Comparison of ENCODE assay signal across 1 cellular context in the genomic region with DNA sequence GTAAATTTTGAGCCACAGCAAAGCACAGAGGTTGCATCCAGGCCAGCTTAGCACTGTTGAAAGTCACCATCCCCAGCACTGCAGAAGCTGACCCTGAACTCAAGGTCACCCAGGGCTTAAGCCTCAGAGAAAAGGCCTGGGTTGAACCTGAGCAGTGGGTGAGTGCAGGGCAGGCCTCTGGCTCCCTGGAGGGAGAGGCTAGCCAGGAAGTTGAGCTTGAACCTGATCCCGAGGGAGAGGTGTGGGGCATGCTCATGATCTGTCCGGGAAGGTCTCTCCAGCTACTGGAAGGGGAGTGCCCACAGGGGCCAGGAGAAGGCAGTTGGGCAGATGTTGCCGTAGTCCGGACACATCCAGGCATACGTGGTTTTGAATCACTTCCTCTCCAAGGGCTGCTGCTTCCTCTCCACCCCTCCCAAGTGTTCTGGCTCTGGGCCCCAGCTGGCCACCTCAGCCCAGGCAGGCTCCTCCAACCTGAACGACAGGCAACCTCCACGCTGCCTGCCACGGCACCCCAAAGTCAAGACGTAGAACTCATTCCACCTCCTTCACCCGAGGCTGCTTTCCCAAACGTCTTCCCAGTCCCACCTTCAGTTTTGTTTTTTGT.
TF ChIP-seq lines count a peak whose summit lies in the region.

No MANE protein-coding gene starts in this region.

TF ChIP-seq in HepG2, 621 proteins besides CTCF, POLR2A, EP300 and RAD21 (continued from another document and continues in another):
- TF ChIP-seq, protein P1, sequence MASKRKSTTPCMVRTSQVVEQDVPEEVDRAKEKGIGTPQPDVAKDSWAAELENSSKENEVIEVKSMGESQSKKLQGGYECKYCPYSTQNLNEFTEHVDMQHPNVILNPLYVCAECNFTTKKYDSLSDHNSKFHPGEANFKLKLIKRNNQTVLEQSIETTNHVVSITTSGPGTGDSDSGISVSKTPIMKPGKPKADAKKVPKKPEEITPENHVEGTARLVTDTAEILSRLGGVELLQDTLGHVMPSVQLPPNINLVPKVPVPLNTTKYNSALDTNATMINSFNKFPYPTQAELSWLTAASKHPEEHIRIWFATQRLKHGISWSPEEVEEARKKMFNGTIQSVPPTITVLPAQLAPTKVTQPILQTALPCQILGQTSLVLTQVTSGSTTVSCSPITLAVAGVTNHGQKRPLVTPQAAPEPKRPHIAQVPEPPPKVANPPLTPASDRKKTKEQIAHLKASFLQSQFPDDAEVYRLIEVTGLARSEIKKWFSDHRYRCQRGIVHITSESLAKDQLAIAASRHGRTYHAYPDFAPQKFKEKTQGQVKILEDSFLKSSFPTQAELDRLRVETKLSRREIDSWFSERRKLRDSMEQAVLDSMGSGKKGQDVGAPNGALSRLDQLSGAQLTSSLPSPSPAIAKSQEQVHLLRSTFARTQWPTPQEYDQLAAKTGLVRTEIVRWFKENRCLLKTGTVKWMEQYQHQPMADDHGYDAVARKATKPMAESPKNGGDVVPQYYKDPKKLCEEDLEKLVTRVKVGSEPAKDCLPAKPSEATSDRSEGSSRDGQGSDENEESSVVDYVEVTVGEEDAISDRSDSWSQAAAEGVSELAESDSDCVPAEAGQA (IDR thresholded peaks at IDR 0.05; ENCODE audit: low read depth): no peak
- TF ChIP-seq, protein P1 (CRISPR knock-in tag; IDR thresholded peaks at IDR 0.05; ENCODE audit: borderline replicate concordance): 0 out of 2 replicates have a peak, but pooled peaks have one; percentile 52
- TF ChIP-seq AKAP8 (CRISPR knock-in tag; IDR thresholded peaks at IDR 0.05): peak; percentile 97
- no peak for TF ChIP-seq RBM39 (IDR thresholded peaks at IDR 0.05; ENCODE audit: low read depth, low read length, poor library complexity, severe bottlenecking)
- no peak for TF ChIP-seq PHB2 (IDR thresholded peaks at IDR 0.05; ENCODE audit: partially characterized antibody)
- peak; percentile 91 for TF ChIP-seq RBM22 (optimal IDR thresholded peaks at IDR 0.05; ENCODE audit: low read length)
- no peak for TF ChIP-seq HOXA7 (CRISPR knock-in tag; IDR thresholded peaks at IDR 0.05)
- TF ChIP-seq, protein P2, sequence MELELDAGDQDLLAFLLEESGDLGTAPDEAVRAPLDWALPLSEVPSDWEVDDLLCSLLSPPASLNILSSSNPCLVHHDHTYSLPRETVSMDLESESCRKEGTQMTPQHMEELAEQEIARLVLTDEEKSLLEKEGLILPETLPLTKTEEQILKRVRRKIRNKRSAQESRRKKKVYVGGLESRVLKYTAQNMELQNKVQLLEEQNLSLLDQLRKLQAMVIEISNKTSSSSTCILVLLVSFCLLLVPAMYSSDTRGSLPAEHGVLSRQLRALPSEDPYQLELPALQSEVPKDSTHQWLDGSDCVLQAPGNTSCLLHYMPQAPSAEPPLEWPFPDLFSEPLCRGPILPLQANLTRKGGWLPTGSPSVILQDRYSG (CRISPR knock-in tag; IDR thresholded peaks at IDR 0.05): 0 out of 2 replicates have a peak, but pooled peaks have one; percentile 65
- peak; percentile 54; the same call in 1 of the 2 replicates for TF ChIP-seq SIX1 (CRISPR knock-in tag; IDR thresholded peaks at IDR 0.05; ENCODE audit: borderline replicate concordance)
- no peak for TF ChIP-seq ZNF30 (CRISPR knock-in tag; IDR thresholded peaks at IDR 0.05)
- TF ChIP-seq TRIM24 (CRISPR knock-in tag; IDR thresholded peaks at IDR 0.05): no peak
- TF ChIP-seq ZFP1 (CRISPR knock-in tag; IDR thresholded peaks at IDR 0.05): peak; percentile 80; the same call in 1 of the 2 replicates
- TF ChIP-seq ATF1 (CRISPR knock-in tag; IDR thresholded peaks at IDR 0.05): no peak
- TF ChIP-seq BHLHE40 (IDR thresholded peaks at IDR 0.05; ENCODE audit: low read length): 0 out of 2 replicates have a peak, but pooled peaks have one; percentile 14
- peak; percentile 95; the same call in 1 of the 2 replicates for TF ChIP-seq SP140L (CRISPR knock-in tag; IDR thresholded peaks at IDR 0.05; ENCODE audit: borderline replicate concordance)
- TF ChIP-seq ZNF225 (CRISPR knock-in tag; IDR thresholded peaks at IDR 0.05): 0 out of 2 replicates have a peak, but pooled peaks have one; percentile 45
- peak; percentile 76; the same call in 1 of the 2 replicates for TF ChIP-seq KLF11 (CRISPR knock-in tag; IDR thresholded peaks at IDR 0.05)
- peak; percentile 90 for TF ChIP-seq ZNF121 (CRISPR knock-in tag; IDR thresholded peaks at IDR 0.05)
- TF ChIP-seq, protein P3, sequence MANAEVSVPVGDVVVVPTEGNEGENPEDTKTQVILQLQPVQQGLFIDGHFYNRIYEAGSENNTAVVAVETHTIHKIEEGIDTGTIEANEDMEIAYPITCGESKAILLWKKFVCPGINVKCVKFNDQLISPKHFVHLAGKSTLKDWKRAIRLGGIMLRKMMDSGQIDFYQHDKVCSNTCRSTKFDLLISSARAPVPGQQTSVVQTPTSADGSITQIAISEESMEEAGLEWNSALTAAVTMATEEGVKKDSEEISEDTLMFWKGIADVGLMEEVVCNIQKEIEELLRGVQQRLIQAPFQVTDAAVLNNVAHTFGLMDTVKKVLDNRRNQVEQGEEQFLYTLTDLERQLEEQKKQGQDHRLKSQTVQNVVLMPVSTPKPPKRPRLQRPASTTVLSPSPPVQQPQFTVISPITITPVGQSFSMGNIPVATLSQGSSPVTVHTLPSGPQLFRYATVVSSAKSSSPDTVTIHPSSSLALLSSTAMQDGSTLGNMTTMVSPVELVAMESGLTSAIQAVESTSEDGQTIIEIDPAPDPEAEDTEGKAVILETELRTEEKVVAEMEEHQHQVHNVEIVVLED (CRISPR knock-in tag; IDR thresholded peaks at IDR 0.05; ENCODE audit: borderline replicate concordance): peak; percentile 80
- TF ChIP-seq, protein P4, sequence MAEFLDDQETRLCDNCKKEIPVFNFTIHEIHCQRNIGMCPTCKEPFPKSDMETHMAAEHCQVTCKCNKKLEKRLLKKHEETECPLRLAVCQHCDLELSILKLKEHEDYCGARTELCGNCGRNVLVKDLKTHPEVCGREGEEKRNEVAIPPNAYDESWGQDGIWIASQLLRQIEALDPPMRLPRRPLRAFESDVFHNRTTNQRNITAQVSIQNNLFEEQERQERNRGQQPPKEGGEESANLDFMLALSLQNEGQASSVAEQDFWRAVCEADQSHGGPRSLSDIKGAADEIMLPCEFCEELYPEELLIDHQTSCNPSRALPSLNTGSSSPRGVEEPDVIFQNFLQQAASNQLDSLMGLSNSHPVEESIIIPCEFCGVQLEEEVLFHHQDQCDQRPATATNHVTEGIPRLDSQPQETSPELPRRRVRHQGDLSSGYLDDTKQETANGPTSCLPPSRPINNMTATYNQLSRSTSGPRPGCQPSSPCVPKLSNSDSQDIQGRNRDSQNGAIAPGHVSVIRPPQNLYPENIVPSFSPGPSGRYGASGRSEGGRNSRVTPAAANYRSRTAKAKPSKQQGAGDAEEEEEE (CRISPR knock-in tag; IDR thresholded peaks at IDR 0.05; ENCODE audit: borderline replicate concordance): no peak
- TF ChIP-seq ZFYVE20 (CRISPR knock-in tag; IDR thresholded peaks at IDR 0.05; ENCODE audit: borderline replicate concordance, low read depth): no peak
- no peak for TF ChIP-seq TCF12 (IDR thresholded peaks at IDR 0.05)
- TF ChIP-seq TCF12 (CRISPR knock-in tag; IDR thresholded peaks at IDR 0.05): no peak
- TF ChIP-seq ZNF879 (CRISPR knock-in tag; IDR thresholded peaks at IDR 0.05): no peak
- no peak for TF ChIP-seq FLYWCH1 (CRISPR knock-in tag; IDR thresholded peaks at IDR 0.05)
- peak; percentile 78 for TF ChIP-seq ZSCAN20 (CRISPR knock-in tag; IDR thresholded peaks at IDR 0.05; ENCODE audit: borderline replicate concordance)
- TF ChIP-seq TBX2 (CRISPR knock-in tag; IDR thresholded peaks at IDR 0.05; ENCODE audit: borderline replicate concordance): peak; percentile 95
- peak; percentile 82; the same call in 1 of the 2 replicates for TF ChIP-seq RCOR2 (CRISPR knock-in tag; IDR thresholded peaks at IDR 0.05)
- TF ChIP-seq, protein P5, sequence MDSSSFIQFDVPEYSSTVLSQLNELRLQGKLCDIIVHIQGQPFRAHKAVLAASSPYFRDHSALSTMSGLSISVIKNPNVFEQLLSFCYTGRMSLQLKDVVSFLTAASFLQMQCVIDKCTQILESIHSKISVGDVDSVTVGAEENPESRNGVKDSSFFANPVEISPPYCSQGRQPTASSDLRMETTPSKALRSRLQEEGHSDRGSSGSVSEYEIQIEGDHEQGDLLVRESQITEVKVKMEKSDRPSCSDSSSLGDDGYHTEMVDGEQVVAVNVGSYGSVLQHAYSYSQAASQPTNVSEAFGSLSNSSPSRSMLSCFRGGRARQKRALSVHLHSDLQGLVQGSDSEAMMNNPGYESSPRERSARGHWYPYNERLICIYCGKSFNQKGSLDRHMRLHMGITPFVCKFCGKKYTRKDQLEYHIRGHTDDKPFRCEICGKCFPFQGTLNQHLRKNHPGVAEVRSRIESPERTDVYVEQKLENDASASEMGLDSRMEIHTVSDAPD (CRISPR knock-in tag; IDR thresholded peaks at IDR 0.05): no peak; the same call in 1 of the 2 replicates
- no peak for TF ChIP-seq SSRP1 (CRISPR knock-in tag; IDR thresholded peaks at IDR 0.05)
- TF ChIP-seq MZF1 (CRISPR knock-in tag; IDR thresholded peaks at IDR 0.05; ENCODE audit: borderline replicate concordance): no peak
- TF ChIP-seq DNMT1 (CRISPR knock-in tag; IDR thresholded peaks at IDR 0.05): 0 out of 2 replicates have a peak, but pooled peaks have one; percentile 57
- no peak for TF ChIP-seq ZNF10 (CRISPR knock-in tag; IDR thresholded peaks at IDR 0.05; ENCODE audit: borderline replicate concordance, low read depth)
- TF ChIP-seq ZMAT3 (CRISPR knock-in tag; conservative IDR thresholded peaks at IDR 0.05): no peak
- TF ChIP-seq, protein P6, sequence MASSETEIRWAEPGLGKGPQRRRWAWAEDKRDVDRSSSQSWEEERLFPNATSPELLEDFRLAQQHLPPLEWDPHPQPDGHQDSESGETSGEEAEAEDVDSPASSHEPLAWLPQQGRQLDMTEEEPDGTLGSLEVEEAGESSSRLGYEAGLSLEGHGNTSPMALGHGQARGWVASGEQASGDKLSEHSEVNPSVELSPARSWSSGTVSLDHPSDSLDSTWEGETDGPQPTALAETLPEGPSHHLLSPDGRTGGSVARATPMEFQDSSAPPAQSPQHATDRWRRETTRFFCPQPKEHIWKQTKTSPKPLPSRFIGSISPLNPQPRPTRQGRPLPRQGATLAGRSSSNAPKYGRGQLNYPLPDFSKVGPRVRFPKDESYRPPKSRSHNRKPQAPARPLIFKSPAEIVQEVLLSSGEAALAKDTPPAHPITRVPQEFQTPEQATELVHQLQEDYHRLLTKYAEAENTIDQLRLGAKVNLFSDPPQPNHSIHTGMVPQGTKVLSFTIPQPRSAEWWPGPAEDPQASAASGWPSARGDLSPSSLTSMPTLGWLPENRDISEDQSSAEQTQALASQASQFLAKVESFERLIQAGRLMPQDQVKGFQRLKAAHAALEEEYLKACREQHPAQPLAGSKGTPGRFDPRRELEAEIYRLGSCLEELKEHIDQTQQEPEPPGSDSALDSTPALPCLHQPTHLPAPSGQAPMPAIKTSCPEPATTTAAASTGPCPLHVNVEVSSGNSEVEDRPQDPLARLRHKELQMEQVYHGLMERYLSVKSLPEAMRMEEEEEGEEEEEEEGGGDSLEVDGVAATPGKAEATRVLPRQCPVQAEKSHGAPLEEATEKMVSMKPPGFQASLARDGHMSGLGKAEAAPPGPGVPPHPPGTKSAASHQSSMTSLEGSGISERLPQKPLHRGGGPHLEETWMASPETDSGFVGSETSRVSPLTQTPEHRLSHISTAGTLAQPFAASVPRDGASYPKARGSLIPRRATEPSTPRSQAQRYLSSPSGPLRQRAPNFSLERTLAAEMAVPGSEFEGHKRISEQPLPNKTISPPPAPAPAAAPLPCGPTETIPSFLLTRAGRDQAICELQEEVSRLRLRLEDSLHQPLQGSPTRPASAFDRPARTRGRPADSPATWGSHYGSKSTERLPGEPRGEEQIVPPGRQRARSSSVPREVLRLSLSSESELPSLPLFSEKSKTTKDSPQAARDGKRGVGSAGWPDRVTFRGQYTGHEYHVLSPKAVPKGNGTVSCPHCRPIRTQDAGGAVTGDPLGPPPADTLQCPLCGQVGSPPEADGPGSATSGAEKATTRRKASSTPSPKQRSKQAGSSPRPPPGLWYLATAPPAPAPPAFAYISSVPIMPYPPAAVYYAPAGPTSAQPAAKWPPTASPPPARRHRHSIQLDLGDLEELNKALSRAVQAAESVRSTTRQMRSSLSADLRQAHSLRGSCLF (CRISPR knock-in tag; IDR thresholded peaks at IDR 0.05; ENCODE audit: borderline replicate concordance): no peak
- TF ChIP-seq, protein P7, sequence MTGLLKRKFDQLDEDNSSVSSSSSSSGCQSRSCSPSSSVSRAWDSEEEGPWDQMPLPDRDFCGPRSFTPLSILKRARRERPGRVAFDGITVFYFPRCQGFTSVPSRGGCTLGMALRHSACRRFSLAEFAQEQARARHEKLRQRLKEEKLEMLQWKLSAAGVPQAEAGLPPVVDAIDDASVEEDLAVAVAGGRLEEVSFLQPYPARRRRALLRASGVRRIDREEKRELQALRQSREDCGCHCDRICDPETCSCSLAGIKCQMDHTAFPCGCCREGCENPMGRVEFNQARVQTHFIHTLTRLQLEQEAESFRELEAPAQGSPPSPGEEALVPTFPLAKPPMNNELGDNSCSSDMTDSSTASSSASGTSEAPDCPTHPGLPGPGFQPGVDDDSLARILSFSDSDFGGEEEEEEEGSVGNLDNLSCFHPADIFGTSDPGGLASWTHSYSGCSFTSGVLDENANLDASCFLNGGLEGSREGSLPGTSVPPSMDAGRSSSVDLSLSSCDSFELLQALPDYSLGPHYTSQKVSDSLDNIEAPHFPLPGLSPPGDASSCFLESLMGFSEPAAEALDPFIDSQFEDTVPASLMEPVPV (CRISPR knock-in tag; IDR thresholded peaks at IDR 0.05): peak; percentile 88; the same call in 1 of the 2 replicates
- TF ChIP-seq, protein P8, sequence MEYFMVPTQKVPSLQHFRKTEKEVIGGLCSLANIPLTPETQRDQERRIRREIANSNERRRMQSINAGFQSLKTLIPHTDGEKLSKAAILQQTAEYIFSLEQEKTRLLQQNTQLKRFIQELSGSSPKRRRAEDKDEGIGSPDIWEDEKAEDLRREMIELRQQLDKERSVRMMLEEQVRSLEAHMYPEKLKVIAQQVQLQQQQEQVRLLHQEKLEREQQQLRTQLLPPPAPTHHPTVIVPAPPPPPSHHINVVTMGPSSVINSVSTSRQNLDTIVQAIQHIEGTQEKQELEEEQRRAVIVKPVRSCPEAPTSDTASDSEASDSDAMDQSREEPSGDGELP (IDR thresholded peaks at IDR 0.05; ENCODE audit: borderline replicate concordance, low read depth): 0 out of 2 replicates have a peak, but pooled peaks have one; percentile 31
- peak; percentile 95 for TF ChIP-seq ZNF331 (CRISPR knock-in tag; IDR thresholded peaks at IDR 0.05)
- peak; percentile 85; the same call in 1 of the 2 replicates for TF ChIP-seq MTA1 (CRISPR knock-in tag; IDR thresholded peaks at IDR 0.05; ENCODE audit: borderline replicate concordance)
